ENCODE assay signal across 17 cellular contexts in genomic region chr6:7314414-7314813, GRCh38. TPM values are rescaled to one million over a fixed set of nuclear protein-coding genes. Genes with fewer than 3 reads are reported as not detected.
A peak's percentile ranks its signal among the peaks of the same experiment; 100 is the strongest.
DNase-seq lines count a peak whose midpoint lies in the region; ATAC-seq and TF ChIP-seq lines count a peak whose summit lies in the region.
"Had no signal": no experiment of that assay in that cellular context is flagged by ENCODE, and none has a peak within 500 bp of the region (broad histone marks: within the 10 kb centered on the region; RNA-seq: fewer than 3 reads in every experiment).

No MANE protein-coding gene starts in this region.

- H3K4me1 ChIP-seq in PC-9 (replicated peaks; ENCODE audit: insufficient read depth) (peaks cover 22% of the 10 kb centered on the region), smooth muscle cell (ENCODE audit: low read depth) (peaks cover 16% of the 10 kb centered on the region), mucosa of descending colon (ENCODE audit: low read depth) (peaks cover 22% of the 10 kb centered on the region)

- peak overlapping the region in 1 of 2 donors; percentile 100 for H3K4me3 Mint-ChIP-seq in activated T-cell treated with anti-CD3 and anti-CD28 coated beads, Interleukin-2, amount 50 U/mL, for 72 hours

- CTCF ChIA-PET in PC-9 (lab: Charles Lee), result no interaction called here

- no peaks in the 10 kb centered on the region for H3K27me3 Mint-ChIP-seq in activated T-cell treated with anti-CD3 and anti-CD28 coated beads, Interleukin-2, amount 50 U/mL, for 72 hours (ENCODE audit: low read depth)

- H3K4me3 ChIP-seq in PC-9 (peak overlapping the region; percentile 94; the same call in 1 of the 2 replicates), smooth muscle cell (no peak overlapping the region), mucosa of descending colon (no peak overlapping the region)

- H3K79me2 ChIP-seq in PC-9 (ENCODE audit: low read depth) (peaks cover 36% of the 10 kb centered on the region), smooth muscle cell (ENCODE audit: low read depth) (peaks cover 33% of the 10 kb centered on the region)

- H3K27ac ChIP-seq in PC-9 (peak overlapping the region; percentile 97), epithelial cell of prostate (peak overlapping the region; percentile 75), smooth muscle cell (ENCODE audit: low read depth) (peak overlapping the region; percentile 85)
- H3K27ac ChIP-seq: foreskin keratinocyte, vagina had no signal

- no peak for ATAC-seq in activated T-cell treated with anti-CD3 and anti-CD28 coated beads, Interleukin-2, amount 50 U/mL, for 72 hours (replicated peaks in 1 of 2)
- ATAC-seq in mucosa of descending colon (no peak), HG02885 (IDR thresholded peaks at IDR 0.05; ENCODE audit: poor library complexity, unreplicated experiment) (no peak), HG03039 (IDR thresholded peaks at IDR 0.05; ENCODE audit: unreplicated experiment) (no peak)
- ATAC-seq: foreskin keratinocyte had no signal

- peaks cover 24% of the 10 kb centered on the region for H3K4me1 Mint-ChIP-seq in activated T-cell treated with anti-CD3 and anti-CD28 coated beads, Interleukin-2, amount 50 U/mL, for 72 hours (ENCODE audit: low read depth)

- H2AFZ ChIP-seq in PC-9, result no peak overlapping the region; the same call in 1 of the 2 replicates
- H2AFZ ChIP-seq in smooth muscle cell (ENCODE audit: low read depth), result no peak overlapping the region

- no peak for TF ChIP-seq CTCF in PC-9 (conservative IDR thresholded peaks at IDR 0.05)
- no peak for TF ChIP-seq CTCF in smooth muscle cell (IDR thresholded peaks at IDR 0.05; ENCODE audit: borderline replicate concordance, insufficient read depth, poor library complexity, severe bottlenecking)
- no peak for TF ChIP-seq CTCF in mucosa of descending colon (IDR thresholded peaks at IDR 0.05)

- H3K9me2 ChIP-seq in PC-9 (ENCODE audit: insufficient read depth), result no peaks in the 10 kb centered on the region

- WGBS in smooth muscle cell (ENCODE audit: low lambda C conversion rate), result 99% methylated on average over 7 of the region's 7 CpGs

- H3K27me3 ChIP-seq in PC-9 (ENCODE audit: insufficient read depth, low read depth) (no peaks in the 10 kb centered on the region), smooth muscle cell (ENCODE audit: low read depth) (no peaks in the 10 kb centered on the region)
- H3K27me3 ChIP-seq: foreskin keratinocyte, vagina had no signal

- no TSS peak for BruUV-seq in PC-9 (replicated peaks; lab: Mats Ljungman, UMichigan)

- H3K36me3 Mint-ChIP-seq in activated T-cell treated with anti-CD3 and anti-CD28 coated beads, Interleukin-2, amount 50 U/mL, for 72 hours (ENCODE audit: insufficient read depth in 2 of 2), result peaks cover 14 to 15% of the 10 kb centered on the region in 2 donors

- DNase-seq in activated T-cell treated with anti-CD3 and anti-CD28 coated beads, Interleukin-2, amount 50 U/mL, for 72 hours, result no peak
- DNase-seq in activated T-cell treated with anti-CD3 and anti-CD28 coated beads for 4 hours (no peak), PC-9 (no peak), epithelial cell of prostate (ENCODE audit: low read depth, low spot score) (no peak), smooth muscle cell (lab: John Stamatoyannopoulos, UW; ENCODE audit: unreplicated experiment) (no peak), mucosa of descending colon (no peak)
- DNase-seq: activated CD4-positive, alpha-beta T cell treated with anti-CD3 and anti-CD28 coated beads for 48 hours; activated effector memory CD4-positive, alpha-beta T cell treated with anti-CD3 and anti-CD28 coated beads, Interleukin-2, amount 50 U/mL, for 16 hours; DMS 273 treated with DMSO at 0.1 percent for 48 hours; H9; Kasumi-1; left ventricle myocardium inferior; T-helper 9 cell had no signal

- peaks cover 1 to 2% of the 10 kb centered on the region in 2 donors for H3K9me3 Mint-ChIP-seq in activated T-cell treated with anti-CD3 and anti-CD28 coated beads, Interleukin-2, amount 50 U/mL, for 72 hours

- intact Hi-C loops in PC-9 (cut with micrococcal nuclease; ENCODE audit: unreplicated experiment) (no loop called here), mucosa of descending colon (cut with DNase I, micrococcal nuclease) (no loop called here)

- H3K9me3 ChIP-seq in PC-9 (ENCODE audit: insufficient read depth, low read depth), result no peaks in the 10 kb centered on the region
- no peaks in the 10 kb centered on the region for H3K9me3 ChIP-seq in smooth muscle cell (replicated peaks; ENCODE audit: low read depth)
- no peaks in the 10 kb centered on the region for H3K9me3 ChIP-seq in mucosa of descending colon
- H3K9me3 ChIP-seq: left ventricle myocardium inferior, vagina had no signal

- POLR2A ChIA-PET in PC-9 (lab: Charles Lee; ENCODE audit: unreplicated experiment), result interaction anchor here (0.7 to 1.0 kb wide), 2 partner anchors 457 to 1695 kb away, joined by 3 read pairs; no protein-coding TSS in a partner anchor

- H3K27ac Mint-ChIP-seq in activated T-cell treated with anti-CD3 and anti-CD28 coated beads, Interleukin-2, amount 50 U/mL, for 72 hours, result peak overlapping the region; percentile 89

- peak overlapping the region; percentile 98 for H3K4me2 ChIP-seq in PC-9
- H3K4me2 ChIP-seq in smooth muscle cell, result no peak overlapping the region

- H3K36me3 ChIP-seq in PC-9 (ENCODE audit: low read depth), result no peaks in the 10 kb centered on the region
- no peaks in the 10 kb centered on the region for H3K36me3 ChIP-seq in smooth muscle cell (ENCODE audit: low read depth)
- no peaks in the 10 kb centered on the region for H3K36me3 ChIP-seq in mucosa of descending colon (ENCODE audit: low read depth)

- H3F3A ChIP-seq in PC-9 (ENCODE audit: insufficient read depth, low read depth) (peaks cover 10% of the 10 kb centered on the region; the same call in 1 of the 2 replicates), smooth muscle cell (ENCODE audit: low read depth) (no peaks in the 10 kb centered on the region)

- H3K9ac ChIP-seq in smooth muscle cell (ENCODE audit: low read depth), result no peak overlapping the region

- peaks cover 8% of the 10 kb centered on the region; the same call in 1 of the 2 replicates for H4K20me1 ChIP-seq in PC-9 (ENCODE audit: insufficient read depth)
- H4K20me1 ChIP-seq in smooth muscle cell (ENCODE audit: low read depth), result peaks cover 25% of the 10 kb centered on the region

RNA-seq across cellular contexts. Expression of gene SSR1, which starts 1.4 kb away (rescaled TPM):
- total RNA-seq in activated T-cell treated with anti-CD3 and anti-CD28 coated beads, Interleukin-2, amount 50 U/mL, for 72 hours, result 100 to 1,000 TPM; 127 to 154 TPM
- total RNA-seq in PC-9 (2021) (104 and 118 TPM in 2 replicates), smooth muscle cell (304 and 369 TPM in 2 replicates), mucosa of descending colon (100 to 1,000 TPM in 1 of 3 donors, 10 to 100 TPM in 2; 83.2 to 139 (median 99.4) TPM)
- 264 and 306 TPM in 2 replicates for polyA plus RNA-seq in smooth muscle cell
